ENCODE assay signal across 18 cellular contexts in genomic region chr2:128593518-128594272, GRCh38.
DNase-seq lines count a peak whose midpoint lies in the region; ATAC-seq and TF ChIP-seq lines count a peak whose summit lies in the region.
"Had no signal": no experiment of that assay in that cellular context is flagged by ENCODE, and none has a peak within 500 bp of the region (broad histone marks: within the 10 kb centered on the region; RNA-seq: fewer than 3 reads in every experiment).

No MANE protein-coding gene starts in this region.

- no peaks in the 10 kb centered on the region for H3K36me3 Mint-ChIP-seq in nephron (ENCODE audit: low read depth)
- H3K36me3 Mint-ChIP-seq: CD4-positive, CD25-positive, alpha-beta regulatory T cell; IgD-negative memory B cell; natural killer cell had no signal

- H3K27ac Mint-ChIP-seq in nephron: peak overlapping the region; percentile 14 to 92 (median 19)
- H3K27ac Mint-ChIP-seq: CD4-positive, CD25-positive, alpha-beta regulatory T cell; IgD-negative memory B cell; natural killer cell had no signal

- no peaks in the 10 kb centered on the region for H3K27me3 ChIP-seq in aorta (ENCODE audit: control insufficient read depth in 1 of 2, insufficient read depth in 2 of 2, low read length in 1 of 2)

- no peak overlapping the region for H3K27ac ChIP-seq in aorta (ENCODE audit: low read depth in 1 of 2, low read length in 2 of 2)
- H3K27ac ChIP-seq: lower lobe of right lung, skin epidermis had no signal

- no peak overlapping the region for H3K4me3 ChIP-seq in aorta (ENCODE audit: low read length in 2 of 2)
- H3K4me3 ChIP-seq: lower lobe of right lung, skin epidermis had no signal

- H3K27me3 Mint-ChIP-seq in nephron (ENCODE audit: low read depth): peaks cover 25% of the 10 kb centered on the region

- peaks cover 32% of the 10 kb centered on the region for H3K4me1 Mint-ChIP-seq in nephron
- H3K4me1 Mint-ChIP-seq: CD4-positive, CD25-positive, alpha-beta regulatory T cell; IgD-negative memory B cell; natural killer cell had no signal

- H3K4me3 Mint-ChIP-seq in nephron: no peak overlapping the region
- H3K4me3 Mint-ChIP-seq: activated T-cell treated with anti-CD3 and anti-CD28 coated beads, Interleukin-2, amount 50 U/mL, for 4 hours; CD4-positive, CD25-positive, alpha-beta regulatory T cell; IgD-negative memory B cell; natural killer cell had no signal

- TF ChIP-seq CTCF in nephron (IDR thresholded peaks at IDR 0.05; ENCODE audit: unreplicated experiment in 3 of 3): no peak

- peak; percentile 58 for DNase-seq in astrocyte of the hippocampus (ENCODE audit: low read depth, low spot score)
- DNase-seq in left cardiac atrium: peak; percentile 52
- no peak for DNase-seq in aorta
- no peak for DNase-seq in COLO668 (lab: John Stamatoyannopoulos, UW; ENCODE audit: unreplicated experiment)
- no peak for DNase-seq in DMS 273 treated with DMSO at 0.1 percent for 48 hours (lab: John Stamatoyannopoulos, UW)
- DNase-seq: activated CD4-positive, alpha-beta T cell treated with anti-CD3 and anti-CD28 coated beads for 48 hours; activated T-cell treated with anti-CD3 and anti-CD28 coated beads, Interleukin-2, amount 50 U/mL, for 4 hours; CD4-positive, CD25-positive, alpha-beta regulatory T cell; HCEC 1CT; lower lobe of right lung; natural killer cell; SIG-M5; stimulated activated naive CD4-positive, alpha-beta T cell treated with Interleukin-2 at 50 U/mL for 16 hours; T1000 had no signal

- 56 to 67% methylated on average over 13 of the region's 13 CpGs for WGBS in aorta, 2 donors

- H3K9me3 ChIP-seq in aorta (ENCODE audit: control insufficient read depth, low read length): no peaks in the 10 kb centered on the region
- H3K9me3 ChIP-seq: lower lobe of right lung had no signal

- H3K36me3 ChIP-seq in aorta (ENCODE audit: control insufficient read depth in 1 of 2, insufficient read depth in 2 of 2, low read length in 1 of 2): no peaks in the 10 kb centered on the region
- H3K36me3 ChIP-seq: lower lobe of right lung had no signal

- H3K4me1 ChIP-seq in aorta (ENCODE audit: control insufficient read depth in 1 of 2, insufficient read depth in 2 of 2, low read length in 2 of 2): no peaks in the 10 kb centered on the region
- H3K4me1 ChIP-seq: lower lobe of right lung had no signal

- peak; percentile 58 to 77 for ATAC-seq in left cardiac atrium
- peak; percentile 33 for ATAC-seq in aorta (ENCODE audit: low FRiP score)
- ATAC-seq in HG03045 (IDR thresholded peaks at IDR 0.05; ENCODE audit: unreplicated experiment): no peak
- ATAC-seq: activated T-cell treated with anti-CD3 and anti-CD28 coated beads, Interleukin-2, amount 50 U/mL, for 4 hours; lower lobe of right lung; natural killer cell had no signal

- no peaks in the 10 kb centered on the region for H3K9me3 Mint-ChIP-seq in nephron
- H3K9me3 Mint-ChIP-seq: activated T-cell treated with anti-CD3 and anti-CD28 coated beads, Interleukin-2, amount 50 U/mL, for 4 hours; natural killer cell had no signal

- intact Hi-C loops in left cardiac atrium (cut with DNase I): no loop called here
- intact Hi-C loops in aorta (cut with DNase I): no loop called here

Comparison
In these comparisons a context has a peak if more than half of its experiments do, and no peak if none do; other contexts are left out.
1. DNase-seq: peak in astrocyte of the hippocampus (single experiment) and left cardiac atrium (single experiment); none in aorta (0 of 2), COLO668 (single experiment) and DMS 273 treated with DMSO at 0.1 percent for 48 hours (single experiment).